Comparison of ENCODE assay signal across 15 cellular contexts in the genomic region with DNA sequence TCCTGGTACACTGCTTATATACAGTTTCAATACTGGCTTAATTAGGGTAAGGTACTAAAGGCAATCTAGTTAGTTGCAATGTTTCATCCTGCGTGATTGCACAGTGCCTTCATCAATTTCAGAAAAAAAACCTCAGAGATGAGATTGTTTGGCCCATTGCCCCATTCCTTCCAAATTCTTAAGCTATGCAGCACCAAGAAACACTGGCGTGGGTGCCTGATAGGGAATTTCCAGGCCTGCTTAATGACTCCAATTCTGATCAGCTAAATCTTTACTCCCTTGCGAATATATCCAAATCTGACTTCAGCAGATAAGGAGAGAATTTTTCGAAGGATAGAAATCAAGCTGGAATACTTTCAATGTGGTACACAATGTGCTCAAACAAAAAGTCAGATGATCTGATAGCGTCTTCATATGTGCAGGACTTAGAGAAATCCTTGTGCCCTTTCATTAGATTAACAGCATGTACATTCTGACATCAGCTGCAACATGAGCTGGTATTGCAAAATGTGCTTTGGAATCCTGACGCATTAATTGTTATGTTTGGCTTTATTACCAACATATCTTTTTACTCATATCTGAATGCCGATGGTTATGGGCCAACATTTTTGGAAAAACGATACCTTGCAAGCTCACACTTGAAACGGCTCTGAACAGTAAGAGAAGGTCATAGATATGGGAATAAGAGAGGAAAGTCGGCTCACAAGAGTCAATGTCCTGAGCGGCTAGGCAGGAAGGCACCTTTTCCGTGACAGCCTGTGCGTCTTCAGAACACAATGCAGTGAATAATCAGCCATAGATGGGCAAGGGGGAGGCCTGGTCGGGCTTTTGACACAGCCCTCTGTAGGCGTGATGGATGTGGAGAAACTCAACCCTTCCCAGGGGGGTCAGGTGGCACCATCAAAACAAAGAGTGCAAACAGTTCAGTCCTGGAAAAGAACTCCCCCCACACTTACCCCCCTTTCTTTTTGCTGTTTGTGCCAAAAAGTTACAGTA. TPM values are rescaled to one million over a fixed set of nuclear protein-coding genes. Genes with fewer than 3 reads are reported as not detected.
A peak's percentile ranks its signal among the peaks of the same experiment; 100 is the strongest.
DNase-seq lines count a peak whose midpoint lies in the region; ATAC-seq and TF ChIP-seq lines count a peak whose summit lies in the region.
"Had no signal": no experiment of that assay in that cellular context is flagged by ENCODE, and none has a peak within 500 bp of the region (broad histone marks: within the 10 kb centered on the region; RNA-seq: fewer than 3 reads in every experiment).

No MANE protein-coding gene starts in this region.

- H3K4me3 Mint-ChIP-seq in nephron progenitor cell = peak overlapping the region; percentile 26
- H3K4me3 Mint-ChIP-seq: activated CD4-positive, alpha-beta T cell treated with anti-CD3 and anti-CD28 coated beads, Interleukin-2, amount 10 ng/mL, durations not matched to agents 7 days and 5 days; activated naive CD8-positive, alpha-beta T cell treated with anti-CD3 and anti-CD28 coated beads for 36 hours had no signal

- peaks cover 4% of the 10 kb centered on the region for H3K27me3 Mint-ChIP-seq in nephron progenitor cell (ENCODE audit: low read depth, poor library complexity)
- H3K27me3 Mint-ChIP-seq: activated CD4-positive, alpha-beta T cell treated with anti-CD3 and anti-CD28 coated beads, Interleukin-2, amount 10 ng/mL, durations not matched to agents 7 days and 5 days had no signal

- TF ChIP-seq CTCF in nephron progenitor cell (IDR thresholded peaks at IDR 0.05) = no peak

- in situ Hi-C loops in ACHN (cut with HindIII; ENCODE audit: low pct_ligation_motif_present, low pct_unique_long_range_greater_than_20kb, low sequenced_read_pairs) = no loop called here

- peaks cover 9% of the 10 kb centered on the region for H3K9me3 Mint-ChIP-seq in nephron progenitor cell
- H3K9me3 Mint-ChIP-seq: activated CD4-positive, alpha-beta T cell treated with anti-CD3 and anti-CD28 coated beads, Interleukin-2, amount 10 ng/mL, durations not matched to agents 7 days and 5 days; activated naive CD8-positive, alpha-beta T cell treated with anti-CD3 and anti-CD28 coated beads for 36 hours had no signal

- peak overlapping the region; percentile 74 for H3K27ac ChIP-seq in epithelial cell of prostate

- intact Hi-C loops in Right ventricle myocardium inferior (cut with DNase I) (no loop called here), cardiac septum (cut with DNase I) (no loop called here)

- H3K36me3 Mint-ChIP-seq in nephron progenitor cell (ENCODE audit: low read depth) = peaks cover 6% of the 10 kb centered on the region
- H3K36me3 Mint-ChIP-seq: activated naive CD8-positive, alpha-beta T cell treated with anti-CD3 and anti-CD28 coated beads for 36 hours had no signal

- H3K4me1 Mint-ChIP-seq in nephron progenitor cell = peaks cover 62% of the 10 kb centered on the region
- H3K4me1 Mint-ChIP-seq: activated CD4-positive, alpha-beta T cell treated with anti-CD3 and anti-CD28 coated beads, Interleukin-2, amount 10 ng/mL, durations not matched to agents 7 days and 5 days; activated naive CD8-positive, alpha-beta T cell treated with anti-CD3 and anti-CD28 coated beads for 36 hours had no signal

- ATAC-seq in Right ventricle myocardium inferior = peak; percentile 79
- ATAC-seq in HG02763 (IDR thresholded peaks at IDR 0.05; ENCODE audit: unreplicated experiment) = no peak
- ATAC-seq: stimulated activated naive CD8-positive, alpha-beta T cell treated with anti-CD3 and anti-CD28 coated beads, Interleukin-15, Interleukin-2, amounts not matched to agents 100 U/mL and 50 U/mL, for 24 hours had no signal

- DNase-seq in Right ventricle myocardium inferior (ENCODE audit: missing footprints) = no peak
- DNase-seq in cardiac septum (ENCODE audit: low spot score) = no peak
- peak; percentile 89 for DNase-seq in epithelial cell of prostate (ENCODE audit: low read depth, low spot score)
- peak; percentile 50 for DNase-seq in nephron progenitor cell
- no peak for DNase-seq in ACHN
- no peak for DNase-seq in occipital lobe (lab: John Stamatoyannopoulos, UW)
- no peak for DNase-seq in hypothalamus (lab: John Stamatoyannopoulos, UW)
- DNase-seq: 8988T; activated CD4-positive, alpha-beta T cell treated with anti-CD3 and anti-CD28 coated beads, Interleukin-2, amount 10 ng/mL, durations not matched to agents 7 days and 5 days; activated naive CD8-positive, alpha-beta T cell treated with anti-CD3 and anti-CD28 coated beads for 36 hours; erythroblast; GDM1; NCI-H187; stimulated activated naive CD8-positive, alpha-beta T cell treated with anti-CD3 and anti-CD28 coated beads, Interleukin-15, Interleukin-2, amounts not matched to agents 100 U/mL and 50 U/mL, for 24 hours had no signal

- H3K27ac Mint-ChIP-seq in nephron progenitor cell = peak overlapping the region; percentile 41
- H3K27ac Mint-ChIP-seq: activated CD4-positive, alpha-beta T cell treated with anti-CD3 and anti-CD28 coated beads, Interleukin-2, amount 10 ng/mL, durations not matched to agents 7 days and 5 days; activated naive CD8-positive, alpha-beta T cell treated with anti-CD3 and anti-CD28 coated beads for 36 hours had no signal

RNA-seq across cellular contexts. Expression of a gene that starts 36.3 kb away (rescaled TPM):
- total RNA-seq in Right ventricle myocardium inferior (22.3 TPM), cardiac septum (9.0 TPM), occipital lobe (33.5 TPM)

Comparison
In these comparisons a context has a peak if more than half of its experiments do, and no peak if none do; other contexts are left out.
1. DNase-seq: peak in epithelial cell of prostate (single experiment) and nephron progenitor cell (single experiment); none in Right ventricle myocardium inferior (single experiment), cardiac septum (single experiment), ACHN (single experiment), occipital lobe (single experiment) and hypothalamus (0 of 51).